20 cellular contexts compared by ENCODE assay signal in genomic region chr13:31055589-31055988, GRCh38.
A peak's percentile ranks its signal among the peaks of the same experiment; 100 is the strongest.
DNase-seq lines count a peak whose midpoint lies in the region; ATAC-seq and TF ChIP-seq lines count a peak whose summit lies in the region.
"Had no signal": no experiment of that assay in that cellular context is flagged by ENCODE, and none has a peak within 500 bp of the region (broad histone marks: within the 10 kb centered on the region; RNA-seq: fewer than 3 reads in every experiment).

No MANE protein-coding gene starts in this region.

- no peak overlapping the region for H3K18ac ChIP-seq in mesendoderm (ENCODE audit: low read length)

- ATAC-seq in gastroesophageal sphincter = peak; percentile 14
- ATAC-seq in upper lobe of right lung = peak; percentile 8
- no peak for ATAC-seq in HG02588 (IDR thresholded peaks at IDR 0.05; ENCODE audit: unreplicated experiment)

- H3K9me3 ChIP-seq in gastroesophageal sphincter (no peaks in the 10 kb centered on the region), upper lobe of right lung (no peaks in the 10 kb centered on the region)
- H3K9me3 ChIP-seq: BE2C had no signal

- no peak overlapping the region for H3K4ac ChIP-seq in mesendoderm (ENCODE audit: low read depth, low read length)

- no peak overlapping the region for H3K9ac ChIP-seq in mesendoderm (ENCODE audit: low read length)

- no peaks in the 10 kb centered on the region for H3K79me2 ChIP-seq in mesendoderm (ENCODE audit: control insufficient read depth, insufficient read depth, low read length)

- H3K36me3 ChIP-seq in gastroesophageal sphincter = no peaks in the 10 kb centered on the region
- no peaks in the 10 kb centered on the region for H3K36me3 ChIP-seq in upper lobe of right lung
- no peaks in the 10 kb centered on the region for H3K36me3 ChIP-seq in mesendoderm (ENCODE audit: control insufficient read depth, insufficient read depth, low read length)
- H3K36me3 ChIP-seq: BE2C had no signal

- intact Hi-C loops in upper lobe of right lung (cut with DNase I) = no loop called here

- no peaks in the 10 kb centered on the region for H3K4me1 ChIP-seq in gastroesophageal sphincter
- H3K4me1 ChIP-seq in upper lobe of right lung = no peaks in the 10 kb centered on the region
- H3K4me1 ChIP-seq in mesendoderm (ENCODE audit: control insufficient read depth, low read depth, low read length) = no peaks in the 10 kb centered on the region

- H3K4me3 ChIP-seq in gastroesophageal sphincter (no peak overlapping the region), upper lobe of right lung (no peak overlapping the region), mesendoderm (ENCODE audit: low read length) (no peak overlapping the region)

- no peak overlapping the region for H2AK5ac ChIP-seq in mesendoderm (ENCODE audit: low read length)

- H4K5ac ChIP-seq in mesendoderm (ENCODE audit: low read length) = no peak overlapping the region

- H2BK15ac ChIP-seq in mesendoderm (replicated peaks; ENCODE audit: low read depth) = no peak overlapping the region

- H2BK5ac ChIP-seq in mesendoderm (ENCODE audit: low read length) = no peak overlapping the region

- H3K27me3 ChIP-seq in gastroesophageal sphincter (peaks cover 17% of the 10 kb centered on the region), upper lobe of right lung (no peaks in the 10 kb centered on the region), mesendoderm (ENCODE audit: insufficient read depth, low read length, poor library complexity) (no peaks in the 10 kb centered on the region)
- H3K27me3 ChIP-seq: BE2C had no signal

- H3K56ac ChIP-seq in mesendoderm (ENCODE audit: low read length) = no peak overlapping the region

- H4K8ac ChIP-seq in mesendoderm (ENCODE audit: low read depth, low read length) = no peak overlapping the region

- no peak overlapping the region for H2BK120ac ChIP-seq in mesendoderm (ENCODE audit: low read depth, low read length)

- no peak for TF ChIP-seq POLR2A in gastroesophageal sphincter (IDR thresholded peaks at IDR 0.05)

- H3K23ac ChIP-seq in mesendoderm (ENCODE audit: low read length) = no peak overlapping the region

- no peak for TF ChIP-seq EP300 in gastroesophageal sphincter (IDR thresholded peaks at IDR 0.05)

- no peaks in the 10 kb centered on the region for H3K79me1 ChIP-seq in mesendoderm (ENCODE audit: low read length)

- no peak overlapping the region for H3K4me2 ChIP-seq in mesendoderm (ENCODE audit: low read length)

- TF ChIP-seq CTCF in gastroesophageal sphincter (IDR thresholded peaks at IDR 0.05) (no peak), upper lobe of right lung (IDR thresholded peaks at IDR 0.05) (no peak)

- 87% methylated on average over 4 of the region's 5 CpGs; no CpG with 5 or more reads in 1 of the 2 donors for WGBS in gastroesophageal sphincter (ENCODE audit: low coverage in 1 of 2), 2 donors
- no CpG with 5 or more reads among the region's 5 CpGs for WGBS in mesendoderm (ENCODE audit: extremely low coverage, insufficient coverage, low lambda C conversion rate)

- peak overlapping the region; percentile 69 for H3K27ac ChIP-seq in angular gyrus (ENCODE audit: low read depth, low read length)
- peak overlapping the region; percentile 39 for H3K27ac ChIP-seq in cingulate gyrus (ENCODE audit: low read depth, low read length)
- no peak overlapping the region for H3K27ac ChIP-seq in gastroesophageal sphincter
- H3K27ac ChIP-seq in upper lobe of right lung = no peak overlapping the region
- H3K27ac ChIP-seq in mesendoderm (ENCODE audit: low read depth, low read length) = no peak overlapping the region
- H3K27ac ChIP-seq: HL-60 had no signal

- DNase-seq in upper lobe of right lung (no peak), GM03348 (ENCODE audit: low spot score) (no peak), mesendoderm (no peak), NCI-H2081 treated with DMSO at 0.1 percent for 48 hours (lab: John Stamatoyannopoulos, UW) (no peak)
- DNase-seq: ACHN; BE2C; C1 segment of cervical spinal cord; CD4-positive, CD25-positive, alpha-beta regulatory T cell; CD8-positive, alpha-beta memory T cell; COR-L47; DMS 273 treated with DMSO at 0.1 percent for 48 hours; DMS53; DND-41; EL; H9 had no signal

Comparison
In these comparisons a context has a peak if more than half of its experiments do, and no peak if none do; other contexts are left out.
1. H3K27ac ChIP-seq: peak in angular gyrus (single experiment) and cingulate gyrus (single experiment); none in gastroesophageal sphincter (0 of 4), upper lobe of right lung (single experiment) and mesendoderm (single experiment).